13 cellular contexts compared by ENCODE assay signal in the genomic region with DNA sequence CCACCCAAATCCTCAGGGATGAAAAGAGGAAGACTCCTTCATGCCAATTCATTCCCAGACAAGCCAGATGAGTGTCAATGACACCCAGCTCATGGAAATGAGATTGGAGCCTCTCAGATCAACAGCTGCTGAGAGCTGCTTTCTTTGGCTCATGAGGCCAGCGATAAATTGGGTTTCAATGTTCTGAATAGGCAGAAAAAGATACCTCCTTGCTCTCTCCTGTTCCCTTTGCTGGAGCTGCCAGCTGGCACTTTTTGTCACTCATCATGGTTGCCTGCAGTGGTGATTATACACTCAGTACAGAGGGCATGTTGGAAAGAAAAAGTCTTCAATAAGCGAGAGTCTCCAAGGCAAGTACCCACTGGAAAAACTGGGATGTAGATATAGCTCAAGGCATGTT. TPM values are rescaled to one million over a fixed set of nuclear protein-coding genes. Genes with fewer than 3 reads are reported as not detected.
"Had no signal": no experiment of that assay in that cellular context is flagged by ENCODE, and none has a peak within 500 bp of the region (broad histone marks: within the 10 kb centered on the region; RNA-seq: fewer than 3 reads in every experiment).

No MANE protein-coding gene starts in this region.

- H3K9me3 ChIP-seq: ascending aorta, esophagus squamous epithelium, lower lobe of right lung, tibial nerve had no signal

- ATAC-seq: activated naive CD8-positive, alpha-beta T cell treated with anti-CD3 and anti-CD28 coated beads, Interleukin-2, amount 50 U/mL, for 24 hours; activated T-cell treated with anti-CD3 and anti-CD28 coated beads, Interleukin-2, amount 50 U/mL, for 72 hours; foreskin keratinocyte; naive thymus-derived CD8-positive, alpha-beta T cell had no signal

- H3K4me1 ChIP-seq: ascending aorta, tibial nerve had no signal

- H3K4me3 ChIP-seq: ascending aorta, esophagus squamous epithelium, lower lobe of right lung, tibial nerve had no signal

- H3K36me3 ChIP-seq: ascending aorta, lower lobe of right lung, tibial nerve had no signal

- DNase-seq: activated CD4-positive, alpha-beta memory T cell treated with anti-CD3 and anti-CD28 coated beads, Interleukin-2, amount 10 ng/mL, durations not matched to agents 7 days and 5 days; activated CD4-positive, alpha-beta T cell treated with anti-CD3 and anti-CD28 coated beads for 1 hour; activated CD8-positive, alpha-beta memory T cell treated with anti-CD3 and anti-CD28 coated beads, Interleukin-2, amount 50 U/mL, for 4 hours; activated naive CD4-positive, alpha-beta T cell; activated naive CD8-positive, alpha-beta T cell treated with anti-CD3 and anti-CD28 coated beads, Interleukin-2, amount 50 U/mL, for 24 hours; activated T-cell treated with anti-CD3 and anti-CD28 coated beads, Interleukin-2, amount 50 U/mL, for 72 hours; esophagus squamous epithelium; foreskin keratinocyte; lower lobe of right lung; naive thymus-derived CD8-positive, alpha-beta T cell; nucleus accumbens had no signal

- H3K27me3 ChIP-seq: ascending aorta, esophagus squamous epithelium, foreskin keratinocyte, tibial nerve had no signal

- H3K27ac ChIP-seq: ascending aorta, foreskin keratinocyte, tibial nerve had no signal

RNA-seq across cellular contexts. Expression of a gene that starts 47.1 kb away (rescaled TPM):
- total RNA-seq: naive thymus-derived CD8-positive, alpha-beta T cell had no signal
- polyA plus RNA-seq: naive thymus-derived CD8-positive, alpha-beta T cell had no signal
